Comparison of ENCODE assay signal across 8 cellular contexts in genomic region chr10:97736902-97737769, GRCh38. TPM values are rescaled to one million over a fixed set of nuclear protein-coding genes. Genes with fewer than 3 reads are reported as not detected.
A peak's percentile ranks its signal among the peaks of the same experiment; 100 is the strongest.
DNase-seq lines count a peak whose midpoint lies in the region; ATAC-seq and TF ChIP-seq lines count a peak whose summit lies in the region.

A gene with protein sequence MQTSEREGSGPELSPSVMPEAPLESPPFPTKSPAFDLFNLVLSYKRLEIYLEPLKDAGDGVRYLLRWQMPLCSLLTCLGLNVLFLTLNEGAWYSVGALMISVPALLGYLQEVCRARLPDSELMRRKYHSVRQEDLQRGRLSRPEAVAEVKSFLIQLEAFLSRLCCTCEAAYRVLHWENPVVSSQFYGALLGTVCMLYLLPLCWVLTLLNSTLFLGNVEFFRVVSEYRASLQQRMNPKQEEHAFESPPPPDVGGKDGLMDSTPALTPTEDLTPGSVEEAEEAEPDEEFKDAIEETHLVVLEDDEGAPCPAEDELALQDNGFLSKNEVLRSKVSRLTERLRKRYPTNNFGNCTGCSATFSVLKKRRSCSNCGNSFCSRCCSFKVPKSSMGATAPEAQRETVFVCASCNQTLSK (plus strand): TSS chr10:97737128. CDS start chr10:97738478, 1,350 bp downstream.

- ATAC-seq in natural killer cell = peak; percentile 93 to 95 (median 94)

- H3K36me3 Mint-ChIP-seq in natural killer cell = peaks cover 7% of the 10 kb centered on the region

- DNase-seq in EL (peak; percentile 94), GOT3 (lab: John Stamatoyannopoulos, UW) (peak; percentile 82), LHCN-M2 (ENCODE audit: low read depth) (peak; percentile 92), RWPE1 (ENCODE audit: low spot score) (peak; percentile 100), fibroblast of mammary gland (ENCODE audit: low read depth) (peak; percentile 93), natural killer cell (peak; percentile 97)
- peak; percentile 92 for DNase-seq in activated T-helper 9 cell treated with anti-CD3 and anti-CD28 coated beads, Interleukin-2, amount 50 U/mL, for 16 hours (ENCODE audit: low read depth)
- peak; percentile 86 to 93 (median 92) for DNase-seq in stimulated activated naive CD4-positive, alpha-beta T cell (lab: John Stamatoyannopoulos, UW)

- H3K27ac Mint-ChIP-seq in natural killer cell = peak within 1 kb of the TSS; percentile 96 to 98

- H3K4me3 Mint-ChIP-seq in natural killer cell = peak within 1 kb of the TSS; percentile 96

- no peaks in the 10 kb centered on the region for H3K27me3 Mint-ChIP-seq in natural killer cell (ENCODE audit: low read depth in 2 of 2)

- intact Hi-C loops in natural killer cell (cut with micrococcal nuclease) = loop anchor here (2.0 kb wide), 1 partner anchor 50 kb away; the partner anchor contains the start of gene AVPI1

- peak within 1 kb of the TSS; percentile 89 for H3K4me3 ChIP-seq in fibroblast of mammary gland (ENCODE audit: control insufficient read depth, low read depth, low read length)

- POLR2A ChIA-PET in RWPE1 (lab: Yijun Ruan, JAX; ENCODE audit: low non-redundant PET) = interaction anchor here (0.8 to 1.6 kb wide), 5 partner anchors 19 to 195 kb away, joined by 3 to 6 read pairs (median 4); partner anchors contain the start of genes AVPI1 and MARVELD1

- peaks cover 46 to 56% of the 10 kb centered on the region in 2 donors for H3K4me1 Mint-ChIP-seq in natural killer cell

- CTCF ChIA-PET in RWPE1 (lab: Yijun Ruan, JAX) = interaction anchor here (1.0 to 8.8 kb wide), 3 partner anchors 22 to 36 kb away, joined by 3 to 122 read pairs (median 4); no protein-coding TSS in a partner anchor

- no peaks in the 10 kb centered on the region for H3K9me3 Mint-ChIP-seq in natural killer cell

- TF ChIP-seq CTCF in RWPE1 (conservative IDR thresholded peaks at IDR 0.05; ENCODE audit: low read depth) (no peak), fibroblast of mammary gland (conservative IDR thresholded peaks at IDR 0.05; ENCODE audit: control insufficient read depth, insufficient read depth, low read depth, low read length) (no peak), natural killer cell (IDR thresholded peaks at IDR 0.05) (no peak)

- H3K27ac ChIP-seq in RWPE1 = peak within 1 kb of the TSS; percentile 85

RNA-seq across cellular contexts. Expression of the gene that starts here (rescaled TPM):
- total RNA-seq in LHCN-M2 (2014; rRNA removed) (23.7 and 25.3 TPM in 2 replicates), natural killer cell (10 to 100 TPM; 63.0 to 82.8 (median 76.4) TPM)
- 12.5 TPM for polyA plus RNA-seq in LHCN-M2 (2012)

Comparison
In these comparisons a context has a peak if more than half of its experiments do, and no peak if none do; other contexts are left out.
1. Peak in every context shown above with its lines: DNase-seq, ATAC-seq, H3K4me3 ChIP-seq and H3K27ac ChIP-seq.